8 cellular contexts compared by ENCODE assay signal in genomic region chr14:102182190-102182589, GRCh38. TPM values are rescaled to one million over a fixed set of nuclear protein-coding genes. Genes with fewer than 3 reads are reported as not detected.
DNase-seq lines count a peak whose midpoint lies in the region; FAIRE-seq and TF ChIP-seq lines count a peak whose summit lies in the region.

No MANE protein-coding gene starts in this region.

- H3K36me3 ChIP-seq in small intestine (ENCODE audit: control insufficient read depth in 2 of 2, insufficient read depth in 2 of 2, low read length in 2 of 2) (peaks cover 2% of the 10 kb centered on the region in 2 donors), colonic mucosa (no peaks in the 10 kb centered on the region)

- TF ChIP-seq CTCF in cardiac fibroblast (IDR thresholded peaks at IDR 0.05; ENCODE audit: low read depth, low read length) (no peak), colonic mucosa (IDR thresholded peaks at IDR 0.05) (no peak)

- H3K27me3 ChIP-seq in small intestine (ENCODE audit: control insufficient read depth in 2 of 2, insufficient read depth in 2 of 2, low read length in 2 of 2) (no peaks in the 10 kb centered on the region), colonic mucosa (no peaks in the 10 kb centered on the region)

- peak; percentile 14 for DNase-seq in NOMO-1 treated with DMSO at 0.1 percent for 48 hours (lab: John Stamatoyannopoulos, UW; ENCODE audit: unreplicated experiment)
- no peak for DNase-seq in NOMO-1 (lab: John Stamatoyannopoulos, UW; ENCODE audit: unreplicated experiment in 2 of 2)
- DNase-seq in MV-4-11 (lab: John Stamatoyannopoulos, UW): peak; percentile 49
- DNase-seq in cardiac fibroblast (ENCODE audit: low read depth in 2 of 2): peak; percentile 40 to 76
- DNase-seq in pons (ENCODE audit: low spot score): peak; percentile 89
- no peak for DNase-seq in small intestine
- no peak for DNase-seq in colonic mucosa
- DNase-seq in SK-N-DZ (ENCODE audit: low spot score): no peak

- H3K4me3 ChIP-seq in cardiac fibroblast (replicated peaks in 1 of 2; ENCODE audit: low read depth in 2 of 2, low read length in 2 of 2) (no peak overlapping the region), small intestine (ENCODE audit: low read depth in 1 of 2, low read length in 2 of 2) (no peak overlapping the region), colonic mucosa (no peak overlapping the region)

- no peak overlapping the region for H3K9ac ChIP-seq in colonic mucosa (ENCODE audit: low read depth in 2 of 2, low read length in 2 of 2)

- H3K27ac ChIP-seq in small intestine (ENCODE audit: low read depth in 1 of 2, low read length in 1 of 2) (no peak overlapping the region), colonic mucosa (no peak overlapping the region)

- H3K9me3 ChIP-seq in small intestine (ENCODE audit: control insufficient read depth, low read depth) (no peaks in the 10 kb centered on the region), colonic mucosa (no peaks in the 10 kb centered on the region)

- H3K4me1 ChIP-seq in small intestine (ENCODE audit: control insufficient read depth in 2 of 2, insufficient read depth in 1 of 2, low read depth in 1 of 2, low read length in 1 of 2): peaks cover 0 to under 1% of the 10 kb centered on the region in 2 donors
- H3K4me1 ChIP-seq in colonic mucosa: no peaks in the 10 kb centered on the region

- FAIRE-seq in small intestine (lab: Jason Lieb, UNC): no peak

- intact Hi-C loops in colonic mucosa (cut with DNase I): no loop called here

RNA-seq across cellular contexts. Expression of gene WDR20, which starts 42.5 kb away (rescaled TPM):
- 10 to 100 TPM; 14.6 to 33.1 (median 23.0) TPM for polyA plus RNA-seq in small intestine
- total RNA-seq in colonic mucosa: 10 to 100 TPM; 30.0 to 31.2 TPM
- 7.9 and 10.4 TPM in 2 replicates for polyA plus RNA-seq in SK-N-DZ (2014; cell fraction: cytosol; rRNA removed)
- 5.5 and 11.2 TPM in 2 replicates for polyA plus RNA-seq in SK-N-DZ (2014; cell fraction: nucleus; rRNA removed)

Comparison
In these comparisons a context has a peak if more than half of its experiments do, and no peak if none do; other contexts are left out.
1. DNase-seq: peak in NOMO-1 treated with DMSO at 0.1 percent for 48 hours (single experiment), MV-4-11 (single experiment), cardiac fibroblast (2 of 2) and pons (single experiment); none in NOMO-1 (0 of 2), small intestine (single experiment), colonic mucosa (single experiment) and SK-N-DZ (single experiment).